10 cellular contexts compared by ENCODE assay signal in the genomic region with DNA sequence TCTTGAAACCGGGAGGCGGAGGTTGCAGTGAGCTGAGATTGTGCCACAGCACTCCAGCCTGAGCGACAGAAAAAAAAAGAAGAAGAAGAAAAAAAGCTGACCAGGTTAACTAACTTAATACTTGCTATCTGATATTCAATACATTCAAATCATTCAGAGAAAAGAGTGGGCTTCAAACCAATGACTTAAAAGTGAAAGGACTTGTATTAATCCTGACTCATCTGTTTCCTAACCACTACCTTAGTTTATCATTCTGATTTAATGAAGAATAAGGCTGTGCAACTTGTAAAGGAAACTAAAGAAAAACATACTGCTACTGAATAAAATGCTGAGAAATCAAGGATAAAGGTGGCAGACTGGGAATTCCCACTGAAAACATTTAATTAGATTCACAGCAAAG.
A peak's percentile ranks its signal among the peaks of the same experiment; 100 is the strongest.
DNase-seq lines count a peak whose midpoint lies in the region; ATAC-seq, FAIRE-seq and TF ChIP-seq lines count a peak whose summit lies in the region.
"Had no signal": no experiment of that assay in that cellular context is flagged by ENCODE, and none has a peak within 500 bp of the region (broad histone marks: within the 10 kb centered on the region; RNA-seq: fewer than 3 reads in every experiment).

No MANE protein-coding gene starts in this region.

- H3K4me3 Mint-ChIP-seq in activated naive CD4-positive, alpha-beta T cell treated with anti-CD3 and anti-CD28 coated beads, Interleukin-2, amount 50 U/mL, for 24 hours: peak overlapping the region; percentile 72
- H3K4me3 Mint-ChIP-seq in dendritic cell treated with granulocyte-macrophage colony-stimulating factor and Interleukin-4, amounts not matched to agents 40 ng/mL and 50 ng/mL, for 4 days: peak overlapping the region; percentile 63
- H3K4me3 Mint-ChIP-seq: HFFc6 had no signal

- TF ChIP-seq CTCF in HL-60 (IDR thresholded peaks at IDR 0.05; ENCODE audit: insufficient read depth, low read length) (no peak), transverse colon (IDR thresholded peaks at IDR 0.05) (no peak), D721Med (IDR thresholded peaks at IDR 0.05; ENCODE audit: insufficient read depth, missing control alignments) (no peak), foreskin fibroblast (IDR thresholded peaks at IDR 0.05; ENCODE audit: low read depth, low read length) (no peak)

- H3K9me3 ChIP-seq in transverse colon: no peaks in the 10 kb centered on the region

- 83 to 91% methylated on average over 3 of the region's 3 CpGs for WGBS in transverse colon (ENCODE audit: low coverage in 1 of 2), 2 donors

- H3K9me3 Mint-ChIP-seq in activated naive CD4-positive, alpha-beta T cell treated with anti-CD3 and anti-CD28 coated beads, Interleukin-2, amount 50 U/mL, for 24 hours: no peaks in the 10 kb centered on the region
- no peaks in the 10 kb centered on the region for H3K9me3 Mint-ChIP-seq in dendritic cell treated with granulocyte-macrophage colony-stimulating factor and Interleukin-4, amounts not matched to agents 40 ng/mL and 50 ng/mL, for 4 days
- H3K9me3 Mint-ChIP-seq: HFFc6 had no signal

- H3K4me1 ChIP-seq in transverse colon: peaks cover 46 to 98% (median 69%) of the 10 kb centered on the region in 4 donors

- H3K27ac ChIP-seq in HL-60 (replicated peaks) (peak overlapping the region; percentile 52), transverse colon (peak overlapping the region; percentile 12 to 98 (median 68))

- ATAC-seq in GM21576 (IDR thresholded peaks at IDR 0.05; ENCODE audit: unreplicated experiment): no peak

- H3K27me3 Mint-ChIP-seq in activated naive CD4-positive, alpha-beta T cell treated with anti-CD3 and anti-CD28 coated beads, Interleukin-2, amount 50 U/mL, for 24 hours: no peaks in the 10 kb centered on the region
- no peaks in the 10 kb centered on the region for H3K27me3 Mint-ChIP-seq in dendritic cell treated with granulocyte-macrophage colony-stimulating factor and Interleukin-4, amounts not matched to agents 40 ng/mL and 50 ng/mL, for 4 days

- no peaks in the 10 kb centered on the region for H3K36me3 ChIP-seq in transverse colon

- in situ Hi-C loops in transverse colon (cut with MboI; ENCODE audit: low pct_ligation_motif_present in 1 of 4, low pct_unique_long_range_greater_than_20kb in 1 of 4, low sequenced_read_pairs in 3 of 4): no loop called here

- peak overlapping the region; percentile 59 for H3K27ac Mint-ChIP-seq in activated naive CD4-positive, alpha-beta T cell treated with anti-CD3 and anti-CD28 coated beads, Interleukin-2, amount 50 U/mL, for 24 hours
- H3K27ac Mint-ChIP-seq in dendritic cell treated with granulocyte-macrophage colony-stimulating factor and Interleukin-4, amounts not matched to agents 40 ng/mL and 50 ng/mL, for 4 days: peak overlapping the region; percentile 82
- H3K27ac Mint-ChIP-seq: HFFc6 had no signal

- no peak for TF ChIP-seq POLR2A in transverse colon (IDR thresholded peaks at IDR 0.05)

- H3K4me3 ChIP-seq in HL-60 (replicated peaks; ENCODE audit: insufficient read depth, low read length): no peak overlapping the region
- no peak overlapping the region for H3K4me3 ChIP-seq in transverse colon
- no peak overlapping the region for H3K4me3 ChIP-seq in foreskin fibroblast (ENCODE audit: low read depth in 1 of 2, low read length in 2 of 2)

- DNase-seq in activated naive CD4-positive, alpha-beta T cell (lab: John Stamatoyannopoulos, UW): no peak
- DNase-seq in HL-60 (ENCODE audit: low read depth in 1 of 2, low spot score in 1 of 2) (no peak), transverse colon (no peak), D721Med (ENCODE audit: insufficient read length, low spot score) (no peak), foreskin fibroblast (no peak)
- DNase-seq: HFFc6; stimulated activated CD4-positive, alpha-beta T cell treated with anti-CD3 and anti-CD28 coated beads, Interleukin-2, amount 100 ng/mL, for 48 hours had no signal

- H3K4me1 Mint-ChIP-seq in activated naive CD4-positive, alpha-beta T cell treated with anti-CD3 and anti-CD28 coated beads, Interleukin-2, amount 50 U/mL, for 24 hours: peaks cover 68% of the 10 kb centered on the region
- H3K4me1 Mint-ChIP-seq in dendritic cell treated with granulocyte-macrophage colony-stimulating factor and Interleukin-4, amounts not matched to agents 40 ng/mL and 50 ng/mL, for 4 days (ENCODE audit: low read depth): peaks cover 55% of the 10 kb centered on the region

- intact Hi-C loops in dendritic cell treated with granulocyte-macrophage colony-stimulating factor and Interleukin-4, amounts not matched to agents 40 ng/mL and 50 ng/mL, for 4 days (cut with micrococcal nuclease): loop anchor here (10.0 kb wide), 2 partner anchors 443 to 447 kb away; a partner anchor contains a TSS
- intact Hi-C loops in transverse colon (cut with DNase I; ENCODE audit: low total_unique reads): no loop called here

- no peak for TF ChIP-seq EP300 in transverse colon (IDR thresholded peaks at IDR 0.05; ENCODE audit: low read depth)

- H3K27me3 ChIP-seq in HL-60 (ENCODE audit: insufficient read depth, poor library complexity, severe bottlenecking) (no peaks in the 10 kb centered on the region), transverse colon (no peaks in the 10 kb centered on the region)

- peaks cover 33% of the 10 kb centered on the region for H3K36me3 Mint-ChIP-seq in activated naive CD4-positive, alpha-beta T cell treated with anti-CD3 and anti-CD28 coated beads, Interleukin-2, amount 50 U/mL, for 24 hours
- peaks cover 40% of the 10 kb centered on the region for H3K36me3 Mint-ChIP-seq in dendritic cell treated with granulocyte-macrophage colony-stimulating factor and Interleukin-4, amounts not matched to agents 40 ng/mL and 50 ng/mL, for 4 days (ENCODE audit: low read depth)

- no peak for FAIRE-seq in D721Med (lab: Jason Lieb, UNC)
